Comparison of ENCODE assay signal across 22 cellular contexts in genomic region chr20:12577213-12577612, GRCh38.
"Had no signal": no experiment of that assay in that cellular context is flagged by ENCODE, and none has a peak within 500 bp of the region (broad histone marks: within the 10 kb centered on the region; RNA-seq: fewer than 3 reads in every experiment).

No MANE protein-coding gene starts in this region.

- DNase-seq: dermis blood vessel endothelial cell; dorsolateral prefrontal cortex; effector CD4-positive, alpha-beta T cell; effector memory CD4-positive, alpha-beta T cell; foreskin keratinocyte; heart left ventricle; hippocampal formation; left cardiac atrium; left ventricle myocardium superior; lower lobe of right lung; mesenchymal stem cell; mucosa of descending colon; naive B cell; naive thymus-derived CD8-positive, alpha-beta T cell had no signal

- H3K27me3 ChIP-seq: dorsolateral prefrontal cortex, esophagus muscularis mucosa, foreskin keratinocyte, gastroesophageal sphincter, heart left ventricle had no signal

- H3K4me3 ChIP-seq: coronary artery, dorsolateral prefrontal cortex, esophagus muscularis mucosa, gastroesophageal sphincter, heart left ventricle, lower lobe of right lung, mucosa of descending colon had no signal

- H3K9me3 ChIP-seq: esophagus muscularis mucosa, gastroesophageal sphincter, heart left ventricle, lower lobe of right lung, mucosa of descending colon had no signal

- FAIRE-seq: colon, endothelial cell of umbilical vein, frontal cortex, islet of Langerhans, keratinocyte had no signal

- H3K27ac ChIP-seq: coronary artery, dorsolateral prefrontal cortex, foreskin keratinocyte, lower lobe of right lung had no signal

- ATAC-seq: foreskin keratinocyte; gastroesophageal sphincter; heart left ventricle; left cardiac atrium; left ventricle myocardium superior; lower lobe of right lung; mucosa of descending colon; naive thymus-derived CD8-positive, alpha-beta T cell had no signal

- H3K4me1 ChIP-seq: foreskin keratinocyte, gastroesophageal sphincter, lower lobe of right lung had no signal

- H3K36me3 ChIP-seq: esophagus muscularis mucosa, gastroesophageal sphincter, heart left ventricle, lower lobe of right lung had no signal
